22 cellular contexts compared by ENCODE assay signal in genomic region chr3:183339461-183340086, GRCh38.
DNase-seq lines count a peak whose midpoint lies in the region; ATAC-seq, FAIRE-seq and TF ChIP-seq lines count a peak whose summit lies in the region.
"Had no signal": no experiment of that assay in that cellular context is flagged by ENCODE, and none has a peak within 500 bp of the region (broad histone marks: within the 10 kb centered on the region; RNA-seq: fewer than 3 reads in every experiment).

No MANE protein-coding gene starts in this region.

- no peak for TF ChIP-seq RAD21 in HepG2 (CRISPR knock-in tag; IDR thresholded peaks at IDR 0.05)

- intact Hi-C loops in HepG2 (cut with micrococcal nuclease; ENCODE audit: unreplicated experiment) (no loop called here), right lobe of liver (cut with DNase I) (no loop called here)

- no peaks in the 10 kb centered on the region for H3K36me3 Mint-ChIP-seq in chondrocyte (ENCODE audit: low read depth)
- H3K36me3 Mint-ChIP-seq: CD14-positive monocyte had no signal

- H4K20me1 ChIP-seq in HepG2 (ENCODE audit: insufficient read depth, low read length) = no peaks in the 10 kb centered on the region

- H3K4me3 ChIP-seq in HepG2 (replicated peaks in 1 of 3; ENCODE audit: insufficient read depth in 1 of 3, low read depth in 2 of 3, low read length in 3 of 3) (no peak overlapping the region), right lobe of liver (no peak overlapping the region)
- H3K4me3 ChIP-seq: A549, GM23248 had no signal

- TF ChIP-seq POLR2A in HepG2 (IDR thresholded peaks at IDR 0.05; ENCODE audit: insufficient read depth in 1 of 2, low read depth in 2 of 2, low read length in 2 of 2) (no peak), right lobe of liver (IDR thresholded peaks at IDR 0.05) (no peak)

- TF ChIP-seq CTCF in HepG2 (CRISPR knock-in tag; IDR thresholded peaks at IDR 0.05) (no peak), right lobe of liver (IDR thresholded peaks at IDR 0.05) (no peak), chondrocyte (IDR thresholded peaks at IDR 0.05) (no peak)

- peaks cover 2% of the 10 kb centered on the region for H3K9me3 Mint-ChIP-seq in chondrocyte (ENCODE audit: low read depth)
- H3K9me3 Mint-ChIP-seq: HFFc6 had no signal

- H3K4me1 ChIP-seq in HepG2 (ENCODE audit: insufficient read depth, low read length) (no peaks in the 10 kb centered on the region), right lobe of liver (no peaks in the 10 kb centered on the region)
- H3K4me1 ChIP-seq: A549 had no signal

- CTCF ChIA-PET in HepG2 (lab: Yijun Ruan, JAX; ENCODE audit: low intra/inter-chr PET ratio, low total read pairs) = no interaction called here

- FAIRE-seq in HepG2 (lab: Jason Lieb, UNC) = no peak
- FAIRE-seq: A549, G401.6, GM12892 had no signal

- no peaks in the 10 kb centered on the region for H3K9me3 ChIP-seq in HepG2 (ENCODE audit: low read length)
- H3K9me3 ChIP-seq in right lobe of liver = no peaks in the 10 kb centered on the region
- H3K9me3 ChIP-seq: A549 had no signal

- TF ChIP-seq EP300 in HepG2 (IDR thresholded peaks at IDR 0.05; ENCODE audit: low read depth in 2 of 2, low read length in 2 of 2) (no peak), HepG2 (CRISPR knock-in tag; IDR thresholded peaks at IDR 0.05; ENCODE audit: borderline replicate concordance) (no peak)

- 33% methylated on average over 8 of the region's 8 CpGs for WGBS in HepG2 (ENCODE audit: low lambda C conversion rate)
- 82% methylated on average over 8 of the region's 8 CpGs for WGBS in right lobe of liver (ENCODE audit: insufficient coverage, low coverage, low lambda C conversion rate, missing lambda C conversion rate)

- in situ Hi-C loops in HepG2 (cut with HindIII; ENCODE audit: extremely low pct_ligation_motif_present, low pct_unique_long_range_greater_than_20kb) = no loop called here

- H3K9ac ChIP-seq in HepG2 (ENCODE audit: insufficient read depth, low read depth, low read length) = no peak overlapping the region
- H3K9ac ChIP-seq: GM23248 had no signal

- no peak overlapping the region for H3K4me3 Mint-ChIP-seq in chondrocyte (ENCODE audit: unreplicated experiment)
- H3K4me3 Mint-ChIP-seq: B cell; CD14-positive monocyte; H9; T-helper 2 cell treated with Interferon-gamma antibody and Interleukin-4, amounts not matched to agents 5 μg/mL and 100 μg/mL, for 36 hours had no signal

- DNase-seq in NCI-H1436 (lab: John Stamatoyannopoulos, UW) (peak; percentile 63), NCI-H1436 treated with DMSO at 0.1 percent for 48 hours (lab: John Stamatoyannopoulos, UW) (no peak), HepG2 (ENCODE audit: low spot score) (no peak), right lobe of liver (no peak), NCI-H345 treated with DMSO at 0.1 percent for 48 hours (lab: John Stamatoyannopoulos, UW; ENCODE audit: unreplicated experiment) (peak; percentile 16), putamen (ENCODE audit: low spot score) (peak; percentile 25), chondrocyte (ENCODE audit: low spot score) (no peak), KG1 (lab: John Stamatoyannopoulos, UW) (no peak)
- DNase-seq: GM23248, H9, HFFc6, KBM-7, NCI-H1092, NCI-H524 treated with DMSO at 0.1 percent for 48 hours had no signal

- POLR2A ChIA-PET in HepG2 (lab: Yijun Ruan, JAX) = no interaction called here

- no peaks in the 10 kb centered on the region for H3K27me3 Mint-ChIP-seq in chondrocyte (ENCODE audit: low read depth)

- H3K27me3 ChIP-seq in HepG2 (ENCODE audit: control insufficient read depth in 1 of 2, insufficient read depth in 2 of 2, low read length in 2 of 2) (peaks cover 0 to 3% of the 10 kb centered on the region in 2 experiments; a peak in 1 of 5 replicates), right lobe of liver (no peaks in the 10 kb centered on the region)

- H3K27ac ChIP-seq in HepG2 (ENCODE audit: extremely low read length, insufficient read depth, low read length) (no peak overlapping the region), right lobe of liver (no peak overlapping the region)
- H3K27ac ChIP-seq: A549, GM23248 had no signal

- H3K36me3 ChIP-seq in HepG2 (replicated peaks in 1 of 2; ENCODE audit: control insufficient read depth in 1 of 2, insufficient read depth in 2 of 2, low read length in 2 of 2) (no peaks in the 10 kb centered on the region), right lobe of liver (no peaks in the 10 kb centered on the region)

- no peak overlapping the region for H3K27ac Mint-ChIP-seq in chondrocyte (ENCODE audit: unreplicated experiment)
- H3K27ac Mint-ChIP-seq: B cell; CD14-positive monocyte; HFFc6; T-helper 2 cell treated with Interferon-gamma antibody and Interleukin-4, amounts not matched to agents 5 μg/mL and 100 μg/mL, for 36 hours had no signal

- H3K79me2 ChIP-seq in HepG2 (ENCODE audit: insufficient read depth, low read length) = no peaks in the 10 kb centered on the region

- ATAC-seq in HepG2 (no peak), right lobe of liver (no peak)
- ATAC-seq: A549, Panc1, SK-N-SH treated with all-trans-retinoic acid at 6 μM for 48 hours had no signal

- H3K4me2 ChIP-seq in HepG2 (ENCODE audit: low read depth, low read length) = no peak overlapping the region
- H3K4me2 ChIP-seq: A549 had no signal

- no TSS peak for BruUV-seq in HepG2 (replicated peaks; lab: Mats Ljungman, UMichigan)

- no peak overlapping the region for H2AFZ ChIP-seq in HepG2 (ENCODE audit: low read length)
- H2AFZ ChIP-seq: GM23248 had no signal

- no peaks in the 10 kb centered on the region for H3K4me1 Mint-ChIP-seq in chondrocyte (ENCODE audit: low read depth)
- H3K4me1 Mint-ChIP-seq: B cell had no signal

TF ChIP-seq in HepG2, 621 proteins besides CTCF, POLR2A, EP300 and RAD21:
- no peak for TF ChIP-seq NPAS2 (CRISPR knock-in tag; IDR thresholded peaks at IDR 0.05; ENCODE audit: borderline replicate concordance)
- TF ChIP-seq LCORL (IDR thresholded peaks at IDR 0.05) = peak; percentile 46; the same call in 1 of the 2 replicates
- TF ChIP-seq LCORL (CRISPR knock-in tag; IDR thresholded peaks at IDR 0.05) = no peak
- no peak for TF ChIP-seq GFI1 (CRISPR knock-in tag; IDR thresholded peaks at IDR 0.05; ENCODE audit: borderline replicate concordance)

Comparison
In these comparisons a context has a peak if more than half of its experiments do, and no peak if none do; other contexts are left out.
1. DNase-seq: peak in NCI-H1436 (single experiment), NCI-H345 treated with DMSO at 0.1 percent for 48 hours (single experiment) and putamen (single experiment); none in NCI-H1436 treated with DMSO at 0.1 percent for 48 hours (single experiment), HepG2 (single experiment), right lobe of liver (0 of 3), chondrocyte (single experiment) and KG1 (single experiment).